32 cellular contexts compared by ENCODE assay signal in the genomic region with DNA sequence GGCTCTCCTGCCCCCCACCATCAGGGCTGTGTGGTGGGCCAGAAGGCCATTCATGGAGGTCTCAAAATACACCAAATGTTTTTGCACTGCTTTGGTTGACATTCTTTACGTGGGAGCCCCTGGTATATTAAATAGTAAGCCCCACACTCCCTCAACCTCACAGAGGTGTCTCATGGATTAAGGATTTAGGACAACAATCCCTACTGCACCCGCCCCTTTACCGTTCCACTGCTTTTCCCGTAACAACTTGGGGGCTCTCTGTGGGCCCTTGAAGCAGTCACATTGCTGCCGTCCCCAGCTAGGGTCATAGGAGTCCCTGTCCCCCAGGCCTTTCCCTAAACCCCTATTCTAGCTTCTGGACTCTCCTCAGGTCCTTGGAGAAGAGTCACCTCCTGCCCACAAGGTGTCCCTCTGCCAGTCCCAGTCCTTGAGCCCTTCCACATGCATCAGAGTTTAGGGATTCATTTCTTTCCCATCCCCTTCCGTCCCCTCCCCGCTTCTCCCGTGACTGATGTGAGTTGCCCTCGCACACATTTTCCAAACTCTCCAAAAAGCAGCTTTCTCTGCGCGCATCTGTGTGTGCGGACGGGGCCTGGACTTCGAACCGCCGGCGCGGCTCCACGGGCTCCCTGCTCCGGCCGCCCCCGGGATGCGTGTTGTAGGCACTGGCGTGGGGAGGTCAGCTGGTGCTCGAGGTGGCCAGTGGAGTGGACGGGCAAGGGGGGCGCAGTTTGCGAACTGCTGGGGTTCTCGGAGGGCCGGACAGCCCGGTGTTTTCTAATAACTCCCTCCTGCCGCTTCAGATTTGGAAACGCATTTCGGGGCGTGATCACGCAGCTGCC.
"Had no signal": no experiment of that assay in that cellular context is flagged by ENCODE, and none has a peak within 500 bp of the region (broad histone marks: within the 10 kb centered on the region; RNA-seq: fewer than 3 reads in every experiment).

No MANE protein-coding gene starts in this region.

- H3K36me3 ChIP-seq: left lung, lower lobe of right lung, neural progenitor cell, neutrophil, ovary, prostate gland, stomach, thyroid gland, transverse colon, upper lobe of left lung had no signal

- H3K4me1 Mint-ChIP-seq: immature natural killer cell; naive B cell; natural killer cell; stimulated activated naive B cell treated with anti-CD40 and anti-IgM and Interleukin-4, amounts not matched to agents 10 μg/mL and 1 μg/mL and 100 μg/mL, for 72 hours had no signal

- H3K9ac ChIP-seq: neural progenitor cell had no signal

- DNase-seq: hippocampal formation; immature natural killer cell; kidney; left colon; lower lobe of right lung; mammary epithelial cell; mesenchymal stem cell; naive B cell; natural killer cell; nephron progenitor cell; occipital lobe; ovary; retina; right cardiac atrium; stimulated activated CD4-positive, alpha-beta T cell treated with anti-CD3 and anti-CD28 coated beads, Interleukin-12 subunit alpha, Interleukin-12 subunit beta, amount 100 ng/mL, for 4 hours; stimulated activated CD4-positive, alpha-beta T cell treated with anti-CD3 and anti-CD28 coated beads, Interleukin-15, amount 100 ng/mL, for 24 hours; stimulated activated CD4-positive, alpha-beta T cell treated with anti-CD3 and anti-CD28 coated beads, Interleukin-2, amount 100 ng/mL, for 24 hours; stimulated activated CD4-positive, alpha-beta T cell treated with anti-CD3 and anti-CD28 coated beads, Interleukin-4, amount 100 ng/mL, for 1 hour; stimulated activated naive B cell treated with anti-CD40 and anti-IgM and Interleukin-4, amounts not matched to agents 10 μg/mL and 1 μg/mL and 100 μg/mL, for 72 hours; stimulated activated naive CD8-positive, alpha-beta T cell treated with anti-CD3 and anti-CD28 coated beads, Interleukin-15, Interleukin-2, amounts not matched to agents 100 U/mL and 50 U/mL, for 24 hours; stomach; testis; thyroid gland; transverse colon had no signal

- ATAC-seq: left colon; left lung; lower lobe of right lung; natural killer cell; right cardiac atrium; sciatic nerve; stimulated activated naive B cell treated with anti-CD40 and anti-IgM and Interleukin-4, amounts not matched to agents 10 μg/mL and 1 μg/mL and 100 μg/mL, for 72 hours; stimulated activated naive CD8-positive, alpha-beta T cell treated with anti-CD3 and anti-CD28 coated beads, Interleukin-15, Interleukin-2, amounts not matched to agents 100 U/mL and 50 U/mL, for 24 hours had no signal

- H3K27ac ChIP-seq: left lung, lower lobe of right lung, neural progenitor cell, neutrophil, ovary, prostate gland, skin epidermis, stomach, testis, thyroid gland, transverse colon, upper lobe of left lung had no signal

- H3K27me3 Mint-ChIP-seq: naive B cell; stimulated activated naive B cell treated with anti-CD40 and anti-IgM and Interleukin-4, amounts not matched to agents 10 μg/mL and 1 μg/mL and 100 μg/mL, for 72 hours had no signal

- H3K36me3 Mint-ChIP-seq: immature natural killer cell; mesothelial cell of epicardium; naive B cell; natural killer cell; neural progenitor cell; stimulated activated naive B cell treated with anti-CD40 and anti-IgM and Interleukin-4, amounts not matched to agents 10 μg/mL and 1 μg/mL and 100 μg/mL, for 72 hours had no signal

- H3K9me3 ChIP-seq: left lung, lower lobe of right lung, neutrophil, ovary, prostate gland, stomach, testis, thyroid gland, transverse colon, upper lobe of left lung had no signal

- H3K27ac Mint-ChIP-seq: immature natural killer cell; mesothelial cell of epicardium; naive B cell; natural killer cell; stimulated activated naive B cell treated with anti-CD40 and anti-IgM and Interleukin-4, amounts not matched to agents 10 μg/mL and 1 μg/mL and 100 μg/mL, for 72 hours had no signal

- H3K4me3 Mint-ChIP-seq: immature natural killer cell; mesothelial cell of epicardium; naive B cell; natural killer cell; nephron progenitor cell; neural progenitor cell; stimulated activated naive B cell treated with anti-CD40 and anti-IgM and Interleukin-4, amounts not matched to agents 10 μg/mL and 1 μg/mL and 100 μg/mL, for 72 hours had no signal

- H3K4me3 ChIP-seq: left lung, lower lobe of right lung, neural progenitor cell, ovary, prostate gland, skin epidermis, stomach, thyroid gland, transverse colon, upper lobe of left lung had no signal

- H3K4me1 ChIP-seq: left lung, lower lobe of right lung, prostate gland, stomach, testis, thyroid gland had no signal

- H3K27me3 ChIP-seq: left lung, neural progenitor cell, neutrophil, ovary, stomach, testis, thyroid gland, transverse colon, upper lobe of left lung had no signal

- H3K9me3 Mint-ChIP-seq: mesothelial cell of epicardium; neural progenitor cell; stimulated activated naive B cell treated with anti-CD40 and anti-IgM and Interleukin-4, amounts not matched to agents 10 μg/mL and 1 μg/mL and 100 μg/mL, for 72 hours had no signal
